In genomic region chr6:89145962-89146747, GRCh38 we compare ENCODE assay signal across 8 cellular contexts. TPM values are rescaled to one million over a fixed set of nuclear protein-coding genes. Genes with fewer than 3 reads are reported as not detected.
DNase-seq lines count a peak whose midpoint lies in the region; ATAC-seq, FAIRE-seq and TF ChIP-seq lines count a peak whose summit lies in the region.

PM20D2 (plus strand) TSS chr6:89146055; CDS start chr6:89146145, 90 bp downstream.

- H4K20me1 ChIP-seq in GM12878 (ENCODE audit: control insufficient read depth, insufficient read depth) (no peaks in the 10 kb centered on the region), smooth muscle cell (ENCODE audit: low read depth) (peaks cover 2% of the 10 kb centered on the region)

- SMC1A ChIA-PET in GM12878 (lab: Charles Lee; ENCODE audit: uncharacterized antibody, unreplicated experiment) = interaction anchor here (0.8 to 6.1 kb wide), 13 partner anchors 11 to 277 kb away, joined by 3 to 37 read pairs (median 3); partner anchors contain the start of gene PNRC1

- in situ Hi-C loops in GM13976 (cut with MboI; ENCODE audit: low sequenced_read_pairs, unreplicated experiment) (no loop called here), GM12878 (cut with MboI) (no loop called here)

- no peak for TF ChIP-seq CTCF in GM13976 (IDR thresholded peaks at IDR 0.05; ENCODE audit: borderline replicate concordance, control extremely low read depth, extremely low read depth, insufficient read depth, missing control alignments)
- TF ChIP-seq CTCF in GM12878 (IDR thresholded peaks at IDR 0.05 in 2 of 3, conservative IDR thresholded peaks at IDR 0.05 in 1 of 3; ENCODE audit: control insufficient read depth in 2 of 3, extremely low read depth in 1 of 3, insufficient read depth in 1 of 3, low read depth in 3 of 3, low read length in 3 of 3) = no peak
- TF ChIP-seq CTCF in smooth muscle cell (IDR thresholded peaks at IDR 0.05; ENCODE audit: borderline replicate concordance, insufficient read depth, poor library complexity, severe bottlenecking) = no peak

- H3K27me3 ChIP-seq in GM12878 (replicated peaks in 1 of 2; ENCODE audit: control insufficient read depth in 2 of 2, insufficient read depth in 2 of 2, low read length in 1 of 2) = no peaks in the 10 kb centered on the region
- no peaks in the 10 kb centered on the region for H3K27me3 ChIP-seq in smooth muscle cell (ENCODE audit: low read depth)

- peaks cover 13% of the 10 kb centered on the region for H3K79me2 ChIP-seq in GM12878 (ENCODE audit: control insufficient read depth, insufficient read depth, low read length)
- peaks cover 3% of the 10 kb centered on the region for H3K79me2 ChIP-seq in smooth muscle cell (ENCODE audit: low read depth)

- peak; percentile 86 for TF ChIP-seq POLR2A in GM12878 (IDR thresholded peaks at IDR 0.05; ENCODE audit: low read depth, low read length)

- peaks cover 16% of the 10 kb centered on the region for H3K4me1 ChIP-seq in GM12878 (ENCODE audit: control insufficient read depth, insufficient read depth, low read length)
- peaks cover 6% of the 10 kb centered on the region for H3K4me1 ChIP-seq in smooth muscle cell (ENCODE audit: low read depth)

- H3K9me3 ChIP-seq in GM12878 (replicated peaks; ENCODE audit: control insufficient read depth, insufficient read depth, low read length) (no peaks in the 10 kb centered on the region; the same call in 2 of the 3 replicates), iPS-18c (ENCODE audit: control insufficient read depth, insufficient read depth, low read length) (no peaks in the 10 kb centered on the region), smooth muscle cell (replicated peaks; ENCODE audit: low read depth) (no peaks in the 10 kb centered on the region)

- H3K36me3 ChIP-seq in GM12878 (ENCODE audit: control insufficient read depth in 2 of 2, insufficient read depth in 2 of 2, low read length in 1 of 2) = no peaks in the 10 kb centered on the region
- no peaks in the 10 kb centered on the region for H3K36me3 ChIP-seq in smooth muscle cell (ENCODE audit: low read depth)

- peak within 1 kb of the TSS; percentile 84 for H2AFZ ChIP-seq in GM12878 (ENCODE audit: control insufficient read depth, low read depth, low read length)
- H2AFZ ChIP-seq in smooth muscle cell (ENCODE audit: low read depth) = peak within 1 kb of the TSS; percentile 72

- CTCF ChIA-PET in HEK293T (lab: Yijun Ruan, JAX) (interaction anchor here (0.8 to 1.8 kb wide), 4 partner anchors 16 to 163 kb away, joined by 3 to 7 read pairs (median 3); no protein-coding TSS in a partner anchor), GM12878 (lab: Yijun Ruan, JAX) (interaction anchor here (1.2 to 4.1 kb wide), 9 partner anchors 9 to 226 kb away, joined by 3 to 22 read pairs (median 5); partner anchors contain the start of gene PNRC1)

- no peak for TF ChIP-seq RAD21 in GM12878 (IDR thresholded peaks at IDR 0.05; ENCODE audit: insufficient read depth, low read depth, low read length)

- H3K9ac ChIP-seq in GM12878 (ENCODE audit: control insufficient read depth, insufficient read depth, low read length) (peak within 1 kb of the TSS; percentile 80), smooth muscle cell (ENCODE audit: low read depth) (peak within 1 kb of the TSS; percentile 70)

- H3K27ac ChIP-seq in GM12878 (ENCODE audit: control insufficient read depth, insufficient read depth) (peak within 1 kb of the TSS; percentile 75), smooth muscle cell (ENCODE audit: low read depth) (peak within 1 kb of the TSS; percentile 11)

- no peak for TF ChIP-seq EP300 in GM12878 (IDR thresholded peaks at IDR 0.05; ENCODE audit: borderline replicate concordance in 1 of 2, control insufficient read depth in 1 of 2, low read depth in 2 of 2, low read length in 2 of 2)

- WGBS in GM12878 (ENCODE audit: insufficient coverage, insufficient replicate concordance, low lambda C conversion rate, missing lambda C conversion rate) = under 1% methylated on average over 99 of the region's 103 CpGs
- WGBS in smooth muscle cell (ENCODE audit: low lambda C conversion rate) = under 1% methylated on average over 79 of the region's 103 CpGs

- ATAC-seq in GM12878 = peak; percentile 84

- H3K4me3 ChIP-seq in GM12878 (peak within 1 kb of the TSS; percentile 71), iPS-18c (ENCODE audit: insufficient read depth, low read depth, low read length) (peak within 1 kb of the TSS; percentile 64), smooth muscle cell (peak within 1 kb of the TSS; percentile 71)

- RAD21 ChIA-PET in GM12878 (lab: Charles Lee; ENCODE audit: unreplicated experiment) = interaction anchor here (1.0 to 3.5 kb wide), 13 partner anchors 10 to 210 kb away, joined by 3 to 26 read pairs (median 6); partner anchors contain the start of genes PNRC1 and RNGTT

- peak; percentile 86 for DNase-seq in GM13976 (ENCODE audit: low spot score)
- peak; percentile 72 for DNase-seq in HEK293T (ENCODE audit: extremely low spot score)
- DNase-seq in MV-4-11 (lab: John Stamatoyannopoulos, UW) = peak; percentile 51
- peak; percentile 32 for DNase-seq in T1000 (lab: John Stamatoyannopoulos, UW)
- DNase-seq in GM12878 (ENCODE audit: low read depth, low spot score) = no peak
- no peak for DNase-seq in smooth muscle cell (lab: John Stamatoyannopoulos, UW; ENCODE audit: unreplicated experiment)
- DNase-seq in globus pallidus (ENCODE audit: low spot score) = no peak

- POLR2A ChIA-PET in HEK293T (lab: Yijun Ruan, JAX) (interaction anchor here (0.7 to 5.3 kb wide), 21 partner anchors 7 to 207 kb away, joined by 3 to 46 read pairs (median 4); partner anchors contain the start of genes PNRC1, RNGTT, SRSF12 and UBE2J1), GM12878 (lab: Charles Lee) (interaction anchor here (0.8 to 5.2 kb wide), 4 partner anchors 65 to 202 kb away, joined by 3 to 71 read pairs (median 6); partner anchors contain the start of genes PNRC1 and RNGTT)

- BruUV-seq in GM12878 (replicated peaks; lab: Mats Ljungman, UMichigan) = no TSS peak

- H3K4me2 ChIP-seq in GM12878 (ENCODE audit: control insufficient read depth, insufficient read depth) (peak within 1 kb of the TSS; percentile 96), smooth muscle cell (peak within 1 kb of the TSS; percentile 98)

- no peaks in the 10 kb centered on the region for H3F3A ChIP-seq in smooth muscle cell (ENCODE audit: low read depth)

- intact Hi-C loops in GM12878 (cut with micrococcal nuclease; ENCODE audit: unreplicated experiment) = loop anchor here (1.0 to 5.0 kb wide), 2 partner anchors 65 to 206 kb away; partner anchors contain the start of gene UBE2J1

- no peak for FAIRE-seq in GM12878 (lab: Jason Lieb, UNC)

TF ChIP-seq in HEK293T, 16 proteins besides CTCF, POLR2A, EP300 and RAD21:
- TF ChIP-seq L3MBTL2 (conservative IDR thresholded peaks at IDR 0.05) (peak; percentile 80), ARNT (IDR thresholded peaks at IDR 0.05) (0 out of 2 replicates have a peak, but pooled peaks have one; percentile 30), HDGF (IDR thresholded peaks at IDR 0.05; ENCODE audit: borderline replicate concordance) (no peak)

TF ChIP-seq in GM12878, 131 proteins besides CTCF, POLR2A, EP300 and RAD21 (continues in another document):
- TF ChIP-seq ZBTB11 (CRISPR knock-in tag; IDR thresholded peaks at IDR 0.05) = no peak
- TF ChIP-seq TCF3 (IDR thresholded peaks at IDR 0.05; ENCODE audit: borderline replicate concordance, insufficient read depth, low read depth, low read length) = no peak
- TF ChIP-seq TARDBP (IDR thresholded peaks at IDR 0.05; ENCODE audit: borderline replicate concordance) = no peak

RNA-seq across cellular contexts. Expression of gene PM20D2, which starts in this region (rescaled TPM):
- total RNA-seq in GM12878 (2013; cell fraction: nucleolus; rRNA removed) = 28.9 and 31.1 TPM in 2 replicates
- total RNA-seq in GM12878 (2014; rRNA removed) (23.6 and 27.2 TPM in 2 replicates), GM12878 (2014; rRNA removed; fragmentation: Illumina TruSeq; extraction: Trizol) (17.3 and 18.0 TPM in 2 replicates), GM12878 (2021) (14.2 and 14.9 TPM in 2 replicates), smooth muscle cell (6.9 and 7.8 TPM in 2 replicates)
- 3.6 TPM for polyA plus RNA-seq in GM12878 (2011; ENCODE audit: low read depth)
- polyA plus RNA-seq in GM12878 (2011; rRNA removed) (18.6 and 31.4 TPM in 2 replicates), GM12878 (2014; fragmentation: Illumina TruSeq; extraction: Trizol) (18.2 and 23.2 TPM in 2 replicates), GM12878 (2014; fragmentation: Nextera tagmentation; extraction: Ambion mirVana) (1 to 10 TPM; 7.8 to 8.3 TPM), GM12878 (2014; rRNA removed) (14.3 and 16.1 TPM in 2 replicates), GM12878 (2016; fragmentation: Nextera tagmentation; extraction: Ambion mirVana) (10 to 100 TPM; 14.9 to 15.3 TPM), smooth muscle cell (4.8 and 5.6 TPM in 2 replicates)
- polyA plus RNA-seq in GM12878 (2011; cell fraction: cytosol; rRNA removed) = 6.8 and 7.7 TPM in 2 replicates
- 9.4 and 10.0 TPM in 2 replicates for polyA plus RNA-seq in GM12878 (2011; cell fraction: nucleus; rRNA removed)
- 6.5 and 9.0 TPM in 2 replicates for polyA plus RNA-seq in GM12878 (2012)
- polyA minus RNA-seq in GM12878 (2011; rRNA and poly(A)+ RNA removed) = 5.1 and 5.6 TPM in 2 replicates
- 6.2 and 6.8 TPM in 2 replicates for polyA minus RNA-seq in GM12878 (2011; cell fraction: cytosol; rRNA and poly(A)+ RNA removed)
- 4.6 and 7.3 TPM in 2 replicates for polyA minus RNA-seq in GM12878 (2011; cell fraction: nucleus; rRNA and poly(A)+ RNA removed)

Comparison
In these comparisons a context has a peak if more than half of its experiments do, and no peak if none do; other contexts are left out.
1. DNase-seq: peak in GM13976 (single experiment), HEK293T (single experiment), MV-4-11 (single experiment) and T1000 (single experiment); none in GM12878 (single experiment), smooth muscle cell (single experiment) and globus pallidus (single experiment).
2. Peak in every context shown above with its lines, with median percentiles within 50 percentile points of each other: H3K4me3 ChIP-seq.